28 cellular contexts compared by ENCODE assay signal in genomic region chr11:36890280-36890679, GRCh38.
"Had no signal": no experiment of that assay in that cellular context is flagged by ENCODE, and none has a peak within 500 bp of the region (broad histone marks: within the 10 kb centered on the region; RNA-seq: fewer than 3 reads in every experiment).

No MANE protein-coding gene starts in this region.

- H3K4me3 ChIP-seq: coronary artery, esophagus muscularis mucosa, heart right ventricle, lung, pancreas, smooth muscle cell, stomach, testis, tibial artery had no signal

- H3K4me2 ChIP-seq: smooth muscle cell had no signal

- H3K9me3 ChIP-seq: esophagus muscularis mucosa, heart right ventricle, neutrophil, pancreas, stomach, testis, tibial artery had no signal

- H3K36me3 ChIP-seq: esophagus muscularis mucosa, heart right ventricle, neutrophil, pancreas, stomach, tibial artery had no signal

- H3K27ac ChIP-seq: coronary artery, esophagus muscularis mucosa, heart right ventricle, neutrophil, pancreas, stomach, testis, tibial artery had no signal

- H3K4me1 ChIP-seq: esophagus muscularis mucosa, heart right ventricle, pancreas, stomach, testis, tibial artery had no signal

- DNase-seq: dermis blood vessel endothelial cell; effector memory CD4-positive, alpha-beta T cell; foreskin melanocyte; glutamatergic neuron; heart right ventricle; hippocampal formation; islet precursor cell; kidney glomerular epithelial cell; left colon; left ventricle myocardium superior; naive B cell; pancreas; stimulated activated CD4-positive, alpha-beta T cell treated with anti-CD3 and anti-CD28 coated beads, Interleukin-12 subunit alpha, Interleukin-12 subunit beta, amount 100 ng/mL, for 4 hours; stimulated activated CD4-positive, alpha-beta T cell treated with anti-CD3 and anti-CD28 coated beads, Interleukin-1b, Interleukin-23, amount 100 ng/mL, for 48 hours; stimulated activated CD4-positive, alpha-beta T cell treated with anti-CD3 and anti-CD28 coated beads, Interleukin-4, amount 100 ng/mL, for 1 hour; stimulated activated naive CD4-positive, alpha-beta T cell treated with Interleukin-2 at 50 U/mL for 16 hours; stomach; testis; tibial artery had no signal

- H3K27me3 ChIP-seq: esophagus muscularis mucosa, heart right ventricle, neutrophil, pancreas, stomach, testis, tibial artery had no signal

- ATAC-seq: heart right ventricle; left colon; left ventricle myocardium superior; natural killer cell treated with Interleukin-12 subunit alpha and Interleukin-12 subunit beta and Interleukin-15 and Interleukin-18, amount 100 ng/mL, for 72 hours; pancreas; sciatic nerve; stimulated activated effector memory CD8-positive, alpha-beta T cell treated with anti-CD3 and anti-CD28 coated beads, Interleukin-12 subunit alpha, Interleukin-12 subunit beta, amount 100 ng/mL, for 72 hours had no signal

- FAIRE-seq: endothelial cell of umbilical vein, pancreas had no signal
